ENCODE assay signal across 8 cellular contexts in the genomic region with DNA sequence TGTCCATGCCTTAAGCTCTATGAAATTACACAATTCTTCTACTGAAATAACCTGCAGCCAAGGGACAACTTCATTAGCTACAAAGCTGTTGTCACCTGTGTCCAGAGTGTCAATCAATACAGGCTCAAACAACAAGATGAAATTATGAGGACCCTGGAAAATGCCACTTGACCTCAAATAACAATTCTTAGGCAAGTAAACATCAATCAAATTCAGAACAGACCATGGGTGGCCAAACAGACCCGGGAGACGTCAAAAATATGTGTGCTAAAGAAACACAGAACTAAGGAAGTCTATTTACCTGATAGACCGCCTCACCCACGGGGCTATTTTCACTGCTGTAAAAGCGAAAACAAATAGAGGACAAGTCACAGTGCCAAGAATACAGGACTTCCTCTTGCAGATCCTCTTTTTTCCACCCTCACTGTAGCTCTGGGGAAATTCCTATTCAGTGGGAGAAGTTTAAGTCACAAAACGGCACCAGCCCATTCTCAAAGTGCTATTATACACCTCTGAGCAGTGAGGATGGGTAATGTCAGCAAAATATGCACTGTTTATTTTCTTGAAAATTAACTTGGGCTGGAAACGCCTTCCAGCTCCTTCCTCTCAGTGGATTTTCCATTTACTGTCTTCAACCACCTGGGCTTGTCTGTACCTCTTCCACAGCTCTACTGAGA. TPM values are rescaled to one million over a fixed set of nuclear protein-coding genes. Genes with fewer than 3 reads are reported as not detected.
A peak's percentile ranks its signal among the peaks of the same experiment; 100 is the strongest.
DNase-seq lines count a peak whose midpoint lies in the region; ATAC-seq and TF ChIP-seq lines count a peak whose summit lies in the region.

No MANE protein-coding gene starts in this region.

- peak overlapping the region; percentile 90 for H3K4me3 Mint-ChIP-seq in stimulated activated naive CD8-positive, alpha-beta T cell treated with anti-CD3 and anti-CD28 coated beads, Interleukin-15, Interleukin-2, amounts not matched to agents 100 ng/mL and 50 ng/mL, for 24 hours
- H3K4me3 Mint-ChIP-seq in activated CD8-positive, alpha-beta T cell treated with anti-CD3 and anti-CD28 coated beads, Interleukin-2, amount 10 ng/mL, durations not matched to agents 7 days and 5 days, result peak overlapping the region; percentile 90

- peaks cover 37% of the 10 kb centered on the region for H3K4me1 ChIP-seq in upper lobe of right lung

- H3K9me3 Mint-ChIP-seq in stimulated activated naive CD8-positive, alpha-beta T cell treated with anti-CD3 and anti-CD28 coated beads, Interleukin-15, Interleukin-2, amounts not matched to agents 100 ng/mL and 50 ng/mL, for 24 hours, result no peaks in the 10 kb centered on the region
- no peaks in the 10 kb centered on the region for H3K9me3 Mint-ChIP-seq in activated CD8-positive, alpha-beta T cell treated with anti-CD3 and anti-CD28 coated beads, Interleukin-2, amount 10 ng/mL, durations not matched to agents 7 days and 5 days (ENCODE audit: insufficient read depth)

- TF ChIP-seq CTCF in upper lobe of right lung (IDR thresholded peaks at IDR 0.05), result no peak

- CTCF ChIA-PET in activated CD8-positive, alpha-beta T cell treated with anti-CD3 and anti-CD28 coated beads, Interleukin-2, amount 10 ng/mL, durations not matched to agents 7 days and 5 days (lab: Charles Lee), result interaction anchor here (0.7 to 3.9 kb wide), 8 partner anchors 10 to 620 kb away, joined by 3 to 48 read pairs (median 3); no protein-coding TSS in a partner anchor

- intact Hi-C loops in upper lobe of right lung (cut with DNase I), result no loop called here

- H3K27ac Mint-ChIP-seq in stimulated activated naive CD8-positive, alpha-beta T cell treated with anti-CD3 and anti-CD28 coated beads, Interleukin-15, Interleukin-2, amounts not matched to agents 100 ng/mL and 50 ng/mL, for 24 hours, result peak overlapping the region; percentile 95
- H3K27ac Mint-ChIP-seq in activated CD8-positive, alpha-beta T cell treated with anti-CD3 and anti-CD28 coated beads, Interleukin-2, amount 10 ng/mL, durations not matched to agents 7 days and 5 days, result peak overlapping the region; percentile 82

- H3K27me3 ChIP-seq in upper lobe of right lung, result no peaks in the 10 kb centered on the region

- H3K4me1 Mint-ChIP-seq in stimulated activated naive CD8-positive, alpha-beta T cell treated with anti-CD3 and anti-CD28 coated beads, Interleukin-15, Interleukin-2, amounts not matched to agents 100 ng/mL and 50 ng/mL, for 24 hours (ENCODE audit: low read depth), result peaks cover 67% of the 10 kb centered on the region
- peaks cover 65% of the 10 kb centered on the region for H3K4me1 Mint-ChIP-seq in activated CD8-positive, alpha-beta T cell treated with anti-CD3 and anti-CD28 coated beads, Interleukin-2, amount 10 ng/mL, durations not matched to agents 7 days and 5 days (ENCODE audit: low read depth)

- H3K36me3 ChIP-seq in upper lobe of right lung, result peaks cover 4% of the 10 kb centered on the region

- H3K9me3 ChIP-seq in upper lobe of right lung, result no peaks in the 10 kb centered on the region

- peaks cover 35% of the 10 kb centered on the region for H3K36me3 Mint-ChIP-seq in stimulated activated naive CD8-positive, alpha-beta T cell treated with anti-CD3 and anti-CD28 coated beads, Interleukin-15, Interleukin-2, amounts not matched to agents 100 ng/mL and 50 ng/mL, for 24 hours (ENCODE audit: low read depth)
- H3K36me3 Mint-ChIP-seq in activated CD8-positive, alpha-beta T cell treated with anti-CD3 and anti-CD28 coated beads, Interleukin-2, amount 10 ng/mL, durations not matched to agents 7 days and 5 days (ENCODE audit: low read depth), result peaks cover 34% of the 10 kb centered on the region

- H3K4me3 ChIP-seq in upper lobe of right lung, result peak overlapping the region; percentile 80

- DNase-seq in stimulated activated naive CD8-positive, alpha-beta T cell treated with anti-CD3 and anti-CD28 coated beads, Interleukin-15, Interleukin-2, amounts not matched to agents 100 U/mL and 50 U/mL, for 24 hours, result no peak
- DNase-seq in activated CD8-positive, alpha-beta T cell treated with anti-CD3 and anti-CD28 coated beads, Interleukin-2, amount 10 ng/mL, durations not matched to agents 7 days and 5 days, result peak; percentile 49
- DNase-seq in kidney tubule cell (ENCODE audit: low spot score) (peak; percentile 27), upper lobe of right lung (no peak), NCI-H187 (lab: John Stamatoyannopoulos, UW) (no peak)

- POLR2A ChIA-PET in activated CD8-positive, alpha-beta T cell treated with anti-CD3 and anti-CD28 coated beads, Interleukin-2, amount 10 ng/mL, durations not matched to agents 7 days and 5 days (lab: Charles Lee), result interaction anchor here (0.7 to 1.3 kb wide), 3 partner anchors 16 to 32 kb away, joined by 3 to 4 read pairs (median 3); no protein-coding TSS in a partner anchor

- peak overlapping the region; percentile 93 for H3K27ac ChIP-seq in upper lobe of right lung

- no peaks in the 10 kb centered on the region for H3K27me3 Mint-ChIP-seq in stimulated activated naive CD8-positive, alpha-beta T cell treated with anti-CD3 and anti-CD28 coated beads, Interleukin-15, Interleukin-2, amounts not matched to agents 100 ng/mL and 50 ng/mL, for 24 hours
- H3K27me3 Mint-ChIP-seq in activated CD8-positive, alpha-beta T cell treated with anti-CD3 and anti-CD28 coated beads, Interleukin-2, amount 10 ng/mL, durations not matched to agents 7 days and 5 days (ENCODE audit: low read depth), result peaks cover 6% of the 10 kb centered on the region

- no peak for ATAC-seq in stimulated activated naive CD8-positive, alpha-beta T cell treated with anti-CD3 and anti-CD28 coated beads, Interleukin-15, Interleukin-2, amounts not matched to agents 100 U/mL and 50 U/mL, for 24 hours
- no peak for ATAC-seq in activated CD8-positive, alpha-beta T cell treated with anti-CD3 and anti-CD28 coated beads, Interleukin-2, amount 10 ng/mL, durations not matched to agents 7 days and 5 days
- peak; percentile 39 for ATAC-seq in upper lobe of right lung
- ATAC-seq in HG03135 (IDR thresholded peaks at IDR 0.05; ENCODE audit: unreplicated experiment), result no peak
- no peak for ATAC-seq in GM21447 (IDR thresholded peaks at IDR 0.05; ENCODE audit: unreplicated experiment)

RNA-seq across cellular contexts. Expression of a gene that starts 2.7 kb away (rescaled TPM):
- total RNA-seq in activated CD8-positive, alpha-beta T cell treated with anti-CD3 and anti-CD28 coated beads, Interleukin-2, amount 10 ng/mL, durations not matched to agents 7 days and 5 days, result 10 to 100 TPM; 79.4 to 80.5 TPM
- total RNA-seq in upper lobe of right lung, result 242 TPM

Comparison
In these comparisons a context has a peak if more than half of its experiments do, and no peak if none do; other contexts are left out.
1. DNase-seq: peak in activated CD8-positive, alpha-beta T cell treated with anti-CD3 and anti-CD28 coated beads, Interleukin-2, amount 10 ng/mL, durations not matched to agents 7 days and 5 days (single experiment) and kidney tubule cell (single experiment); none in stimulated activated naive CD8-positive, alpha-beta T cell treated with anti-CD3 and anti-CD28 coated beads, Interleukin-15, Interleukin-2, amounts not matched to agents 100 U/mL and 50 U/mL, for 24 hours (single experiment), upper lobe of right lung (single experiment) and NCI-H187 (0 of 2).